1 cellular context compared by ENCODE assay signal in the genomic region with DNA sequence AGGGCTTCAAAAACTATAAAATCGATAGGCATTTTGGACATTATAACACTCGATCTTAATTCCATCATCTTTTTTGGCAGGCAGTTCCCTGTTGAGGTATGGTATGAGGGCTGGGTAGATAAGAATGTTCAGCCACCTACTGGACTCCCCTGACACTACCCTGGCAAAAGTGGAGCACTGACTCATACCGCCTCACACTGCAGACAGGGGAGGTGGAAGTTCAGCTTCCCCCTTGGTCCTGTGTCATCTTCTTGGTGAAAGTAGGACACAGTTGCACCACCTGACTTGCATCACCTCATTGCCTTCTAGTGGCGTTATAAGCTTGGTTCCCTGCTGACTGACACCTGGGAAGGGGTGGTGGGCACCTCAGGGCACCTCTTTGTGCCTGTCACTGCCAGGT.
TF ChIP-seq lines count a peak whose summit lies in the region.

No MANE protein-coding gene starts in this region.

TF ChIP-seq in SK-N-SH, 30 proteins besides CTCF, POLR2A, EP300 and RAD21 (continued from another document):
- TF ChIP-seq, protein P1, sequence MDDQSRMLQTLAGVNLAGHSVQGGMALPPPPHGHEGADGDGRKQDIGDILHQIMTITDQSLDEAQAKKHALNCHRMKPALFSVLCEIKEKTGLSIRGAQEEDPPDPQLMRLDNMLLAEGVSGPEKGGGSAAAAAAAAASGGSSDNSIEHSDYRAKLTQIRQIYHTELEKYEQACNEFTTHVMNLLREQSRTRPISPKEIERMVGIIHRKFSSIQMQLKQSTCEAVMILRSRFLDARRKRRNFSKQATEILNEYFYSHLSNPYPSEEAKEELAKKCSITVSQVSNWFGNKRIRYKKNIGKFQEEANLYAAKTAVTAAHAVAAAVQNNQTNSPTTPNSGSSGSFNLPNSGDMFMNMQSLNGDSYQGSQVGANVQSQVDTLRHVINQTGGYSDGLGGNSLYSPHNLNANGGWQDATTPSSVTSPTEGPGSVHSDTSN (IDR thresholded peaks at IDR 0.05) = no peak
- TF ChIP-seq, protein P2, sequence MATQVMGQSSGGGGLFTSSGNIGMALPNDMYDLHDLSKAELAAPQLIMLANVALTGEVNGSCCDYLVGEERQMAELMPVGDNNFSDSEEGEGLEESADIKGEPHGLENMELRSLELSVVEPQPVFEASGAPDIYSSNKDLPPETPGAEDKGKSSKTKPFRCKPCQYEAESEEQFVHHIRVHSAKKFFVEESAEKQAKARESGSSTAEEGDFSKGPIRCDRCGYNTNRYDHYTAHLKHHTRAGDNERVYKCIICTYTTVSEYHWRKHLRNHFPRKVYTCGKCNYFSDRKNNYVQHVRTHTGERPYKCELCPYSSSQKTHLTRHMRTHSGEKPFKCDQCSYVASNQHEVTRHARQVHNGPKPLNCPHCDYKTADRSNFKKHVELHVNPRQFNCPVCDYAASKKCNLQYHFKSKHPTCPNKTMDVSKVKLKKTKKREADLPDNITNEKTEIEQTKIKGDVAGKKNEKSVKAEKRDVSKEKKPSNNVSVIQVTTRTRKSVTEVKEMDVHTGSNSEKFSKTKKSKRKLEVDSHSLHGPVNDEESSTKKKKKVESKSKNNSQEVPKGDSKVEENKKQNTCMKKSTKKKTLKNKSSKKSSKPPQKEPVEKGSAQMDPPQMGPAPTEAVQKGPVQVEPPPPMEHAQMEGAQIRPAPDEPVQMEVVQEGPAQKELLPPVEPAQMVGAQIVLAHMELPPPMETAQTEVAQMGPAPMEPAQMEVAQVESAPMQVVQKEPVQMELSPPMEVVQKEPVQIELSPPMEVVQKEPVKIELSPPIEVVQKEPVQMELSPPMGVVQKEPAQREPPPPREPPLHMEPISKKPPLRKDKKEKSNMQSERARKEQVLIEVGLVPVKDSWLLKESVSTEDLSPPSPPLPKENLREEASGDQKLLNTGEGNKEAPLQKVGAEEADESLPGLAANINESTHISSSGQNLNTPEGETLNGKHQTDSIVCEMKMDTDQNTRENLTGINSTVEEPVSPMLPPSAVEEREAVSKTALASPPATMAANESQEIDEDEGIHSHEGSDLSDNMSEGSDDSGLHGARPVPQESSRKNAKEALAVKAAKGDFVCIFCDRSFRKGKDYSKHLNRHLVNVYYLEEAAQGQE (IDR thresholded peaks at IDR 0.05; ENCODE audit: low read depth, low read length) = no peak
- no peak for TF ChIP-seq JUND (IDR thresholded peaks at IDR 0.05)
- TF ChIP-seq TCF12 (IDR thresholded peaks at IDR 0.05) = no peak
- TF ChIP-seq GABPA (IDR thresholded peaks at IDR 0.05; ENCODE audit: low read depth) = no peak
- no peak for TF ChIP-seq FOXM1 (IDR thresholded peaks at IDR 0.05; ENCODE audit: low read depth)
- TF ChIP-seq TEAD4 (IDR thresholded peaks at IDR 0.05; ENCODE audit: borderline replicate concordance, insufficient read depth) = no peak
- TF ChIP-seq, protein P3, sequence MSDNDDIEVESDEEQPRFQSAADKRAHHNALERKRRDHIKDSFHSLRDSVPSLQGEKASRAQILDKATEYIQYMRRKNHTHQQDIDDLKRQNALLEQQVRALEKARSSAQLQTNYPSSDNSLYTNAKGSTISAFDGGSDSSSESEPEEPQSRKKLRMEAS (IDR thresholded peaks at IDR 0.05; ENCODE audit: low read depth) = no peak
- TF ChIP-seq, protein P4, sequence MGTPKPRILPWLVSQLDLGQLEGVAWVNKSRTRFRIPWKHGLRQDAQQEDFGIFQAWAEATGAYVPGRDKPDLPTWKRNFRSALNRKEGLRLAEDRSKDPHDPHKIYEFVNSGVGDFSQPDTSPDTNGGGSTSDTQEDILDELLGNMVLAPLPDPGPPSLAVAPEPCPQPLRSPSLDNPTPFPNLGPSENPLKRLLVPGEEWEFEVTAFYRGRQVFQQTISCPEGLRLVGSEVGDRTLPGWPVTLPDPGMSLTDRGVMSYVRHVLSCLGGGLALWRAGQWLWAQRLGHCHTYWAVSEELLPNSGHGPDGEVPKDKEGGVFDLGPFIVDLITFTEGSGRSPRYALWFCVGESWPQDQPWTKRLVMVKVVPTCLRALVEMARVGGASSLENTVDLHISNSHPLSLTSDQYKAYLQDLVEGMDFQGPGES (IDR thresholded peaks at IDR 0.05; ENCODE audit: low read depth, low read length) = no peak
- no peak for TF ChIP-seq EZH2phosphoT487 (IDR thresholded peaks at IDR 0.05; ENCODE audit: borderline replicate concordance, low read depth)
- no peak for TF ChIP-seq CHD2 (IDR thresholded peaks at IDR 0.05; ENCODE audit: low read length, partially characterized antibody)
- TF ChIP-seq, protein P5, sequence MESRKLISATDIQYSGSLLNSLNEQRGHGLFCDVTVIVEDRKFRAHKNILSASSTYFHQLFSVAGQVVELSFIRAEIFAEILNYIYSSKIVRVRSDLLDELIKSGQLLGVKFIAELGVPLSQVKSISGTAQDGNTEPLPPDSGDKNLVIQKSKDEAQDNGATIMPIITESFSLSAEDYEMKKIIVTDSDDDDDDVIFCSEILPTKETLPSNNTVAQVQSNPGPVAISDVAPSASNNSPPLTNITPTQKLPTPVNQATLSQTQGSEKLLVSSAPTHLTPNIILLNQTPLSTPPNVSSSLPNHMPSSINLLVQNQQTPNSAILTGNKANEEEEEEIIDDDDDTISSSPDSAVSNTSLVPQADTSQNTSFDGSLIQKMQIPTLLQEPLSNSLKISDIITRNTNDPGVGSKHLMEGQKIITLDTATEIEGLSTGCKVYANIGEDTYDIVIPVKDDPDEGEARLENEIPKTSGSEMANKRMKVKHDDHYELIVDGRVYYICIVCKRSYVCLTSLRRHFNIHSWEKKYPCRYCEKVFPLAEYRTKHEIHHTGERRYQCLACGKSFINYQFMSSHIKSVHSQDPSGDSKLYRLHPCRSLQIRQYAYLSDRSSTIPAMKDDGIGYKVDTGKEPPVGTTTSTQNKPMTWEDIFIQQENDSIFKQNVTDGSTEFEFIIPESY (IDR thresholded peaks at IDR 0.05; ENCODE audit: borderline replicate concordance, low read depth) = no peak
- no peak for TF ChIP-seq MEF2A (IDR thresholded peaks at IDR 0.05; ENCODE audit: borderline replicate concordance, low read depth)
- no peak for TF ChIP-seq FOSL2 (IDR thresholded peaks at IDR 0.05; ENCODE audit: borderline replicate concordance, low read depth)
